In genomic region chr16:73018796-73019455, GRCh38 we compare ENCODE assay signal across 20 cellular contexts. TPM values are rescaled to one million over a fixed set of nuclear protein-coding genes. Genes with fewer than 3 reads are reported as not detected.
DNase-seq lines count a peak whose midpoint lies in the region; ATAC-seq and TF ChIP-seq lines count a peak whose summit lies in the region.
"Had no signal": no experiment of that assay in that cellular context is flagged by ENCODE, and none has a peak within 500 bp of the region (broad histone marks: within the 10 kb centered on the region; RNA-seq: fewer than 3 reads in every experiment).

No MANE protein-coding gene starts in this region.

- H4K20me1 ChIP-seq in osteoblast (ENCODE audit: insufficient read depth, low read length): peaks cover 62% of the 10 kb centered on the region

- no peak overlapping the region for H3K9ac ChIP-seq in mesendoderm (ENCODE audit: low read length)
- H3K9ac ChIP-seq: KMS-11 had no signal

- H3K4me2 ChIP-seq in osteoblast (ENCODE audit: insufficient read depth, low read length): peak overlapping the region; percentile 85
- H3K4me2 ChIP-seq in mesendoderm (ENCODE audit: low read length): no peak overlapping the region
- H3K4me2 ChIP-seq: KMS-11 had no signal

- H3K9me3 Mint-ChIP-seq in brain: peaks cover 0 to 9% (median 0%) of the 10 kb centered on the region in 5 experiments
- H3K9me3 Mint-ChIP-seq: activated T-helper 17 cell treated with anti-CD3 and anti-CD28 coated beads, Interleukin-2, amount 50 U/mL, for 72 hours; dendritic cell treated with granulocyte-macrophage colony-stimulating factor and Interleukin-4, amounts not matched to agents 40 ng/mL and 50 ng/mL, for 4 days had no signal

- H3K4me1 ChIP-seq in heart left ventricle: peaks cover 0 to 72% (median 24%) of the 10 kb centered on the region in 12 donors
- H3K4me1 ChIP-seq in osteoblast (ENCODE audit: insufficient read depth, low read length): peaks cover 26% of the 10 kb centered on the region
- peaks cover 31 to 40% (median 35%) of the 10 kb centered on the region in 4 donors for H3K4me1 ChIP-seq in upper lobe of left lung
- no peaks in the 10 kb centered on the region for H3K4me1 ChIP-seq in mesendoderm (ENCODE audit: control insufficient read depth, low read depth, low read length)

- H3K18ac ChIP-seq in mesendoderm (ENCODE audit: low read length): no peak overlapping the region

- no peak overlapping the region for H2AFZ ChIP-seq in osteoblast (ENCODE audit: low read length)

- DNase-seq in heart left ventricle (no peak), Right ventricle myocardium superior (no peak), osteoblast (ENCODE audit: insufficient read length, low spot score, missing footprints) (no peak), upper lobe of left lung (peak in 1 of 2 donors; percentile 36), mesendoderm (no peak), medulla oblongata (ENCODE audit: extremely low spot score) (no peak)
- DNase-seq: activated CD8-positive, alpha-beta T cell treated with anti-CD3 and anti-CD28 coated beads, Interleukin-2, amount 10 ng/mL, durations not matched to agents 7 days and 5 days; amygdala; COR-L47; GF-D8; naive thymus-derived CD4-positive, alpha-beta T cell; NCI-H1417; stimulated activated naive CD8-positive, alpha-beta T cell treated with anti-CD3 and anti-CD28 coated beads, Interleukin-15, Interleukin-2, amounts not matched to agents 100 U/mL and 50 U/mL, for 24 hours; SW 1271 had no signal

- peak overlapping the region in 4 of 5 experiments; percentile 31 to 87 (median 62) for H3K27ac Mint-ChIP-seq in brain
- H3K27ac Mint-ChIP-seq: activated CD8-positive, alpha-beta T cell treated with anti-CD3 and anti-CD28 coated beads, Interleukin-2, amount 10 ng/mL, durations not matched to agents 7 days and 5 days; activated T-helper 17 cell treated with anti-CD3 and anti-CD28 coated beads, Interleukin-2, amount 50 U/mL, for 72 hours; dendritic cell treated with granulocyte-macrophage colony-stimulating factor and Interleukin-4, amounts not matched to agents 40 ng/mL and 50 ng/mL, for 4 days; naive thymus-derived CD4-positive, alpha-beta T cell had no signal

- ATAC-seq in heart left ventricle: no peak
- no peak for ATAC-seq in Right ventricle myocardium superior (ENCODE audit: poor library complexity)
- no peak for ATAC-seq in upper lobe of left lung (ENCODE audit: low FRiP score in 2 of 2)
- no peak for ATAC-seq in GM21447 (IDR thresholded peaks at IDR 0.05; ENCODE audit: unreplicated experiment)
- ATAC-seq: activated CD8-positive, alpha-beta T cell treated with anti-CD3 and anti-CD28 coated beads, Interleukin-2, amount 10 ng/mL, durations not matched to agents 7 days and 5 days; activated T-helper 17 cell treated with anti-CD3 and anti-CD28 coated beads, Interleukin-2, amount 50 U/mL, for 72 hours; naive thymus-derived CD4-positive, alpha-beta T cell; stimulated activated naive CD8-positive, alpha-beta T cell treated with anti-CD3 and anti-CD28 coated beads, Interleukin-15, Interleukin-2, amounts not matched to agents 100 U/mL and 50 U/mL, for 24 hours had no signal

- peaks cover 28% of the 10 kb centered on the region for H3K36me3 Mint-ChIP-seq in brain
- H3K36me3 Mint-ChIP-seq: naive thymus-derived CD4-positive, alpha-beta T cell had no signal

- peak overlapping the region in 10 of 12 donors; percentile 15 to 77 (median 46) for H3K27ac ChIP-seq in heart left ventricle
- H3K27ac ChIP-seq in osteoblast (ENCODE audit: low read depth, low read length): peak overlapping the region; percentile 95
- H3K27ac ChIP-seq in upper lobe of left lung: peak overlapping the region in 3 of 4 donors; percentile 15 to 52 (median 38)
- H3K27ac ChIP-seq in mesendoderm (ENCODE audit: low read depth, low read length): no peak overlapping the region
- H3K27ac ChIP-seq: HL-60, KMS-11 had no signal

- peaks cover 87% of the 10 kb centered on the region for H3K79me2 ChIP-seq in osteoblast (ENCODE audit: insufficient read depth, low read length)
- H3K79me2 ChIP-seq in mesendoderm (ENCODE audit: control insufficient read depth, insufficient read depth, low read length): no peaks in the 10 kb centered on the region

- H3K4me3 ChIP-seq in heart left ventricle (no peak overlapping the region), osteoblast (ENCODE audit: insufficient read depth, low read length) (peak overlapping the region; percentile 59), upper lobe of left lung (no peak overlapping the region), mesendoderm (ENCODE audit: low read length) (no peak overlapping the region)

- no peak overlapping the region for H3K23ac ChIP-seq in mesendoderm (ENCODE audit: low read length)

- H3K9me3 ChIP-seq in heart left ventricle (no peaks in the 10 kb centered on the region), osteoblast (ENCODE audit: low read depth, low read length) (no peaks in the 10 kb centered on the region), upper lobe of left lung (no peaks in the 10 kb centered on the region)

- no peaks in the 10 kb centered on the region for H3K27me3 Mint-ChIP-seq in brain
- H3K27me3 Mint-ChIP-seq: activated T-helper 17 cell treated with anti-CD3 and anti-CD28 coated beads, Interleukin-2, amount 50 U/mL, for 72 hours; dendritic cell treated with granulocyte-macrophage colony-stimulating factor and Interleukin-4, amounts not matched to agents 40 ng/mL and 50 ng/mL, for 4 days had no signal

- 76 to 81% (median 78%) methylated on average over 12 to 19 of the region's 19 CpGs for WGBS in heart left ventricle, 4 donors
- WGBS in upper lobe of left lung, 2 donors: 72 to 82% methylated on average over 15 to 19 of the region's 19 CpGs
- no CpG with 5 or more reads among the region's 19 CpGs for WGBS in mesendoderm (ENCODE audit: extremely low coverage, insufficient coverage, low lambda C conversion rate)

- no peak for TF ChIP-seq EP300 in upper lobe of left lung (IDR thresholded peaks at IDR 0.05)

- no peak overlapping the region for H2BK120ac ChIP-seq in mesendoderm (ENCODE audit: low read depth, low read length)

- H2BK5ac ChIP-seq in mesendoderm (ENCODE audit: low read length): no peak overlapping the region

- H3K4ac ChIP-seq in mesendoderm (ENCODE audit: low read depth, low read length): no peak overlapping the region

- H3K36me3 ChIP-seq in heart left ventricle: no peaks in the 10 kb centered on the region
- H3K36me3 ChIP-seq in osteoblast (ENCODE audit: insufficient read depth, low read length): no peaks in the 10 kb centered on the region
- no peaks in the 10 kb centered on the region for H3K36me3 ChIP-seq in upper lobe of left lung
- no peaks in the 10 kb centered on the region for H3K36me3 ChIP-seq in mesendoderm (ENCODE audit: control insufficient read depth, insufficient read depth, low read length)

- peaks cover 73% of the 10 kb centered on the region for H3K4me1 Mint-ChIP-seq in brain
- H3K4me1 Mint-ChIP-seq: activated T-helper 17 cell treated with anti-CD3 and anti-CD28 coated beads, Interleukin-2, amount 50 U/mL, for 72 hours had no signal

- TF ChIP-seq CTCF in heart left ventricle (IDR thresholded peaks at IDR 0.05) (no peak), brain (conservative IDR thresholded peaks at IDR 0.05) (no peak), osteoblast (IDR thresholded peaks at IDR 0.05; ENCODE audit: extremely low read depth, low read depth, low read length) (no peak), upper lobe of left lung (IDR thresholded peaks at IDR 0.05) (no peak)

- H2AK5ac ChIP-seq in mesendoderm (ENCODE audit: low read length): no peak overlapping the region

- no peaks in the 10 kb centered on the region for H3K27me3 ChIP-seq in heart left ventricle
- H3K27me3 ChIP-seq in osteoblast (ENCODE audit: insufficient read depth, low read length): no peaks in the 10 kb centered on the region
- no peaks in the 10 kb centered on the region for H3K27me3 ChIP-seq in upper lobe of left lung
- H3K27me3 ChIP-seq in mesendoderm (ENCODE audit: insufficient read depth, low read length, poor library complexity): no peaks in the 10 kb centered on the region

- H3K56ac ChIP-seq in mesendoderm (ENCODE audit: low read length): no peak overlapping the region

- TF ChIP-seq POLR2A in heart left ventricle (IDR thresholded peaks at IDR 0.05) (no peak), upper lobe of left lung (IDR thresholded peaks at IDR 0.05) (no peak)

- no peak overlapping the region for H4K5ac ChIP-seq in mesendoderm (ENCODE audit: low read length)

- no peak overlapping the region for H4K8ac ChIP-seq in mesendoderm (ENCODE audit: low read depth, low read length)

- no peak overlapping the region for H3K4me3 Mint-ChIP-seq in brain
- H3K4me3 Mint-ChIP-seq: activated CD8-positive, alpha-beta T cell treated with anti-CD3 and anti-CD28 coated beads, Interleukin-2, amount 10 ng/mL, durations not matched to agents 7 days and 5 days; activated T-helper 17 cell treated with anti-CD3 and anti-CD28 coated beads, Interleukin-2, amount 50 U/mL, for 72 hours; dendritic cell treated with granulocyte-macrophage colony-stimulating factor and Interleukin-4, amounts not matched to agents 40 ng/mL and 50 ng/mL, for 4 days; naive thymus-derived CD4-positive, alpha-beta T cell had no signal

- H3K79me1 ChIP-seq in mesendoderm (ENCODE audit: low read length): no peaks in the 10 kb centered on the region

- intact Hi-C loops in heart left ventricle (cut with DNase I): no loop called here
- intact Hi-C loops in Right ventricle myocardium superior (cut with DNase I): no loop called here

- H2BK15ac ChIP-seq in mesendoderm (replicated peaks; ENCODE audit: low read depth): no peak overlapping the region

RNA-seq across cellular contexts. Expression of gene ZFHX3, which starts 29.0 kb away (rescaled TPM):
- total RNA-seq in heart left ventricle (10 to 100 TPM in 6 of 9 donors, 1 to 10 TPM in 3; 7.8 to 21.6 (median 14.5) TPM), Right ventricle myocardium superior (8.3 TPM), osteoblast (14.1 and 14.5 TPM in 2 replicates), upper lobe of left lung (10 to 100 TPM; 22.4 to 40.3 (median 27.0) TPM)
- polyA plus RNA-seq in heart left ventricle (1 to 10 TPM; 3.8 to 4.0 TPM), brain (ENCODE audit: insufficient read depth, low read depth, low replicate concordance) (7.6 TPM)
- polyA plus RNA-seq in mesendoderm (2013, experiment 1 of 2): 0.86 TPM
- 0.76 TPM for polyA plus RNA-seq in mesendoderm (2013, experiment 2 of 2)
